In the genomic region with DNA sequence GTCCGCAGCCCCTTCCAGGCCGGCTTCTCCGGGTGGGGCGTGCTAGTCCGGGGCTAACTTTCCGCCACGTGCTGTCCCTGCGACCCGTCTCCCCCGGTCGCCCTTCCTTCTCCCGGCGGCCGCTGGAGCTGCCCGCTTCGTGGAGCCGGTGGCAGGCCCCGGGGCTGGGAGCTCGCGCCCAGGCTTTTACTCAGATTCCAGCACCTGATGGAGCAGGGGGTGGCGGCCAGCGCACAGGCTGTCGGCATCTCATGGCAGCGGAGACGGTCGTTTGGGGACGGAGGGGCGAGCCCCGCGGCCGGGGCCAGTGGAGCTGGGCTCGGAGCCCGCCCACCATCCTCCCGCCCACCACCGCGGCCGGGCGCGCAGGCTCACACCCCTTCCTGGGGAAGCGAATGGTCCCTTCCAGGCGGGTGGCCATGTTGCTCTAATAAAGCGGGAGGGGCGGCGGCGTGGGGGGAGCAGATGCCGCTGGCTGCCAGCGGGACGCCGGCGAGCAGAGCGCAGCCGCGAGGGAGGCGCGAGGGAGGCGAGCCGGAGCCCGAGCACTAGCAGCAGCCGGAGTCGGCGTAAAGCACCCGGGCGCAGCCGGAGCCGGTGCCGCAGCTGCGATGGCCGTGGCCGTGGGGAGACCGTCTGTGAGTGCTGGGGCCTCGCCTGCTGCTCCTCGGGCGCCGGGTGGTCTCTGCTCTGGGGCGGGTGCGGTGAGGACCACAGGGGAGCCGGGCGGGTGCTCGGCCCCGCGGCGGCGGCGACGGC, we compare ENCODE assay signal across 8 cellular contexts. TPM values are rescaled to one million over a fixed set of nuclear protein-coding genes. Genes with fewer than 3 reads are reported as not detected.
DNase-seq lines count a peak whose midpoint lies in the region; ATAC-seq, FAIRE-seq and TF ChIP-seq lines count a peak whose summit lies in the region.

A gene (plus strand): TSS at position 460 of the 759 bp plus-strand sequence. CDS start 152 bp downstream, at position 612.

- H4K20me1 ChIP-seq in KMS-11 (ENCODE audit: insufficient read depth): no peaks in the 10 kb centered on the region

- ATAC-seq in GM21786 (IDR thresholded peaks at IDR 0.05; ENCODE audit: unreplicated experiment) (peak; percentile 70), naive B cell (ENCODE audit: low read depth in 2 of 2) (peak; percentile 66 to 68)
- ATAC-seq in stimulated activated effector memory CD8-positive, alpha-beta T cell treated with anti-CD3 and anti-CD28 coated beads, Interleukin-12 subunit alpha, Interleukin-12 subunit beta, amount 100 ng/mL, for 72 hours: peak; percentile 82

- peak in 3 of 4 donors; percentile 19 to 94 (median 94) for TF ChIP-seq POLR2A in esophagus squamous epithelium (IDR thresholded peaks at IDR 0.05)

- H3K36me3 ChIP-seq in KMS-11 (ENCODE audit: insufficient read depth) (no peaks in the 10 kb centered on the region), esophagus squamous epithelium (no peaks in the 10 kb centered on the region)

- H3K27ac ChIP-seq in KMS-11 (peak within 1 kb of the TSS; percentile 55), esophagus squamous epithelium (peak within 1 kb of the TSS; percentile 79 to 94 (median 92))

- FAIRE-seq in RCC 7860 (lab: Jason Lieb, UNC): no peak

- peaks cover 15 to 24% (median 19%) of the 10 kb centered on the region in 3 donors for H3K4me1 Mint-ChIP-seq in naive B cell
- H3K4me1 Mint-ChIP-seq in stimulated activated effector memory CD8-positive, alpha-beta T cell treated with anti-CD3 and anti-CD28 coated beads, Interleukin-12 subunit alpha, Interleukin-12 subunit beta, amount 100 ng/mL, for 72 hours: peaks cover 25% of the 10 kb centered on the region

- H3K27me3 ChIP-seq in KMS-11 (ENCODE audit: insufficient read depth, low read depth) (no peaks in the 10 kb centered on the region), esophagus squamous epithelium (no peaks in the 10 kb centered on the region)

- H3K36me3 Mint-ChIP-seq in naive B cell: peaks cover 0 to 4% of the 10 kb centered on the region in 2 donors
- H3K36me3 Mint-ChIP-seq in stimulated activated effector memory CD8-positive, alpha-beta T cell treated with anti-CD3 and anti-CD28 coated beads, Interleukin-12 subunit alpha, Interleukin-12 subunit beta, amount 100 ng/mL, for 72 hours: peaks cover 7% of the 10 kb centered on the region

- no peaks in the 10 kb centered on the region for H3K9me3 ChIP-seq in esophagus squamous epithelium

- intact Hi-C loops in esophagus squamous epithelium (cut with DNase I): no loop called here

- H3K4me3 ChIP-seq in KMS-11 (IDR thresholded peaks at IDR 0.05; ENCODE audit: insufficient read depth, low read depth, low read length): peak within 1 kb of the TSS; percentile 51
- peak within 1 kb of the TSS; percentile 65 to 86 (median 77) for H3K4me3 ChIP-seq in esophagus squamous epithelium

- TF ChIP-seq CTCF in KMS-11 (conservative IDR thresholded peaks at IDR 0.05; ENCODE audit: low read depth, low read length) (no peak), esophagus squamous epithelium (IDR thresholded peaks at IDR 0.05) (peak in 2 of 6 experiments; percentile 12 to 42)

- peaks cover 6 to 14% (median 7%) of the 10 kb centered on the region in 3 donors for H3K27me3 Mint-ChIP-seq in naive B cell

- peak within 1 kb of the TSS; percentile 87 to 95 (median 92) for H3K4me3 Mint-ChIP-seq in naive B cell
- peak within 1 kb of the TSS; percentile 87 for H3K4me3 Mint-ChIP-seq in stimulated activated effector memory CD8-positive, alpha-beta T cell treated with anti-CD3 and anti-CD28 coated beads, Interleukin-12 subunit alpha, Interleukin-12 subunit beta, amount 100 ng/mL, for 72 hours

- peak within 1 kb of the TSS; percentile 83 for H3K9ac ChIP-seq in KMS-11

- peak within 1 kb of the TSS; percentile 49 to 93 (median 74) for H3K27ac Mint-ChIP-seq in naive B cell
- peak within 1 kb of the TSS; percentile 86 for H3K27ac Mint-ChIP-seq in stimulated activated effector memory CD8-positive, alpha-beta T cell treated with anti-CD3 and anti-CD28 coated beads, Interleukin-12 subunit alpha, Interleukin-12 subunit beta, amount 100 ng/mL, for 72 hours

- H3K9me3 Mint-ChIP-seq in naive B cell: no peaks in the 10 kb centered on the region
- no peaks in the 10 kb centered on the region for H3K9me3 Mint-ChIP-seq in stimulated activated effector memory CD8-positive, alpha-beta T cell treated with anti-CD3 and anti-CD28 coated beads, Interleukin-12 subunit alpha, Interleukin-12 subunit beta, amount 100 ng/mL, for 72 hours

- 0 to 3% methylated on average over 7 to 31 of the region's 85 CpGs for WGBS in esophagus squamous epithelium, 2 donors

- H3K4me2 ChIP-seq in KMS-11: peak within 1 kb of the TSS; percentile 98

- H3K4me1 ChIP-seq in KMS-11 (ENCODE audit: low read depth, poor library complexity, severe bottlenecking) (peaks cover 22% of the 10 kb centered on the region), esophagus squamous epithelium (peaks cover 9 to 62% (median 11%) of the 10 kb centered on the region in 3 donors)

- peak within 1 kb of the TSS; percentile 93 for H2AFZ ChIP-seq in KMS-11 (ENCODE audit: low read depth)

- DNase-seq in DMS79 (lab: John Stamatoyannopoulos, UW) (peak; percentile 69), RCC 7860 (ENCODE audit: low spot score) (peak; percentile 77), activated T-helper 1 cell treated with Interleukin-2 at 50 U/mL for 16 hours (ENCODE audit: low read depth) (peak; percentile 74), esophagus squamous epithelium (lab: John Stamatoyannopoulos, UW) (peak; percentile 53), naive B cell (peak; percentile 81)
- peak; percentile 70 to 89 for DNase-seq in stimulated activated effector memory CD8-positive, alpha-beta T cell treated with anti-CD3 and anti-CD28 coated beads, Interleukin-12 subunit alpha, Interleukin-12 subunit beta, amount 100 ng/mL, for 72 hours (ENCODE audit: low spot score in 2 of 2)

- peaks cover 38% of the 10 kb centered on the region for H3K79me2 ChIP-seq in KMS-11 (ENCODE audit: insufficient read depth, low read depth)

RNA-seq across cellular contexts. Expression of the gene that starts here (rescaled TPM):
- 10 to 100 TPM; 10.4 to 56.6 (median 36.3) TPM for total RNA-seq in esophagus squamous epithelium
- polyA plus RNA-seq in naive B cell (ENCODE audit: low read depth in 6 of 6): 10 to 100 TPM in 4 of 6 donors, 1 to 10 TPM in 2; 6.8 to 15.5 (median 10.9) TPM

Comparison
In these comparisons a context has a peak if more than half of its experiments do, and no peak if none do; other contexts are left out.
1. Peak in every context shown above with its lines: DNase-seq, ATAC-seq, H3K4me3 ChIP-seq and H3K27ac ChIP-seq.